8 cellular contexts compared by ENCODE assay signal in the genomic region with DNA sequence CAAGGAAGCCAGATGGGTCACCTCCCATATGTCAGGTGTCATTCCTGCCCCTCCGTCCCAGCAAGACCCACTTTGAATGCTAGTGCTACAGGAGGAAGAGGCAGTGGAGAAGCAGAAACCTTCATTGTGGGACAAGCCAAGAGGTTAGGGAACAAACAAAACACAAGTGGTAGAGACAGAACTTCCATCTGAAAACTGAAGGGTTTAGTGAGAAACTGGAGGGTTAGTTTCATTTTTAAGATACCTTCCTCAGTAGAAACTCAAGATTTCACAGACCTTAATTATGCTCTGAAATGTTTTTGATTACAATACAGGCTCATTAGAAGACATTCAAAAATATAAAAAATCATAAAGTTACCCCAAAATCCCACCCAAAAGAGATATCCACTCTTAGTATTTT. TPM values are rescaled to one million over a fixed set of nuclear protein-coding genes. Genes with fewer than 3 reads are reported as not detected.
DNase-seq lines count a peak whose midpoint lies in the region; ATAC-seq and TF ChIP-seq lines count a peak whose summit lies in the region.

No MANE protein-coding gene starts in this region.

- POLR2A ChIA-PET in naive thymus-derived CD8-positive, alpha-beta T cell (lab: Charles Lee): no interaction called here

- no peak for ATAC-seq in stimulated activated naive CD8-positive, alpha-beta T cell treated with anti-CD3 and anti-CD28 coated beads, Interleukin-15, Interleukin-2, amounts not matched to agents 100 U/mL and 50 U/mL, for 24 hours
- ATAC-seq in naive thymus-derived CD8-positive, alpha-beta T cell: peak; percentile 33 to 45

- no peaks in the 10 kb centered on the region for H3K9me3 Mint-ChIP-seq in stimulated activated naive CD8-positive, alpha-beta T cell treated with anti-CD3 and anti-CD28 coated beads, Interleukin-15, Interleukin-2, amounts not matched to agents 100 ng/mL and 50 ng/mL, for 24 hours
- no peaks in the 10 kb centered on the region for H3K9me3 Mint-ChIP-seq in brain
- no peaks in the 10 kb centered on the region for H3K9me3 Mint-ChIP-seq in naive thymus-derived CD8-positive, alpha-beta T cell

- H3K27ac Mint-ChIP-seq in stimulated activated naive CD8-positive, alpha-beta T cell treated with anti-CD3 and anti-CD28 coated beads, Interleukin-15, Interleukin-2, amounts not matched to agents 100 ng/mL and 50 ng/mL, for 24 hours: peak overlapping the region; percentile 71
- H3K27ac Mint-ChIP-seq in brain: peak overlapping the region; percentile 94 to 99 (median 97)
- peak overlapping the region; percentile 71 to 96 (median 86) for H3K27ac Mint-ChIP-seq in naive thymus-derived CD8-positive, alpha-beta T cell

- H3K27me3 Mint-ChIP-seq in stimulated activated naive CD8-positive, alpha-beta T cell treated with anti-CD3 and anti-CD28 coated beads, Interleukin-15, Interleukin-2, amounts not matched to agents 100 ng/mL and 50 ng/mL, for 24 hours: no peaks in the 10 kb centered on the region
- no peaks in the 10 kb centered on the region for H3K27me3 Mint-ChIP-seq in brain
- H3K27me3 Mint-ChIP-seq in naive thymus-derived CD8-positive, alpha-beta T cell: no peaks in the 10 kb centered on the region

- no peak for TF ChIP-seq CTCF in brain (conservative IDR thresholded peaks at IDR 0.05)

- peaks cover 15% of the 10 kb centered on the region for H3K4me1 Mint-ChIP-seq in stimulated activated naive CD8-positive, alpha-beta T cell treated with anti-CD3 and anti-CD28 coated beads, Interleukin-15, Interleukin-2, amounts not matched to agents 100 ng/mL and 50 ng/mL, for 24 hours (ENCODE audit: low read depth)
- peaks cover 30% of the 10 kb centered on the region for H3K4me1 Mint-ChIP-seq in brain
- H3K4me1 Mint-ChIP-seq in naive thymus-derived CD8-positive, alpha-beta T cell: peaks cover 7 to 15% (median 15%) of the 10 kb centered on the region in 4 donors

- no peak for DNase-seq in stimulated activated naive CD8-positive, alpha-beta T cell treated with anti-CD3 and anti-CD28 coated beads, Interleukin-15, Interleukin-2, amounts not matched to agents 100 U/mL and 50 U/mL, for 24 hours
- no peak for DNase-seq in naive thymus-derived CD8-positive, alpha-beta T cell
- DNase-seq in AG20443 (ENCODE audit: low spot score): no peak
- no peak for DNase-seq in cerebellum (ENCODE audit: low spot score)
- DNase-seq in NCI-H510A (lab: John Stamatoyannopoulos, UW): no peak
- no peak for DNase-seq in D341Med (ENCODE audit: low spot score)

- H3K4me3 Mint-ChIP-seq in stimulated activated naive CD8-positive, alpha-beta T cell treated with anti-CD3 and anti-CD28 coated beads, Interleukin-15, Interleukin-2, amounts not matched to agents 100 ng/mL and 50 ng/mL, for 24 hours: peak overlapping the region; percentile 64
- H3K4me3 Mint-ChIP-seq in brain: peak overlapping the region; percentile 37 to 79 (median 74)
- peak overlapping the region; percentile 12 to 72 (median 60) for H3K4me3 Mint-ChIP-seq in naive thymus-derived CD8-positive, alpha-beta T cell

- peaks cover 4% of the 10 kb centered on the region for H3K36me3 Mint-ChIP-seq in stimulated activated naive CD8-positive, alpha-beta T cell treated with anti-CD3 and anti-CD28 coated beads, Interleukin-15, Interleukin-2, amounts not matched to agents 100 ng/mL and 50 ng/mL, for 24 hours (ENCODE audit: low read depth)
- peaks cover 3% of the 10 kb centered on the region for H3K36me3 Mint-ChIP-seq in brain
- H3K36me3 Mint-ChIP-seq in naive thymus-derived CD8-positive, alpha-beta T cell: peaks cover 0 to 20% (median 2%) of the 10 kb centered on the region in 3 donors

RNA-seq across cellular contexts. Expression of gene DMAC2L, which starts 24.3 kb away (rescaled TPM):
- polyA plus RNA-seq in brain (ENCODE audit: insufficient read depth, low read depth, low replicate concordance): 20.5 TPM
- total RNA-seq in naive thymus-derived CD8-positive, alpha-beta T cell: 10 to 100 TPM; 21.7 to 22.2 TPM
- polyA plus RNA-seq in naive thymus-derived CD8-positive, alpha-beta T cell: 10 to 100 TPM; 15.7 to 19.4 (median 18.7) TPM
- total RNA-seq in cerebellum: 12.5 TPM

RNA-seq across cellular contexts. Expression of gene L2HGDH, which starts 24.4 kb away (rescaled TPM):
- 5.8 TPM for polyA plus RNA-seq in brain (ENCODE audit: insufficient read depth, low read depth, low replicate concordance)
- total RNA-seq in naive thymus-derived CD8-positive, alpha-beta T cell: 1 to 10 TPM; 5.0 to 6.5 TPM
- polyA plus RNA-seq in naive thymus-derived CD8-positive, alpha-beta T cell: 1 to 10 TPM; 2.8 to 5.6 (median 5.3) TPM
- 13.7 TPM for total RNA-seq in cerebellum
